ENCODE assay signal across 13 cellular contexts in the genomic region with DNA sequence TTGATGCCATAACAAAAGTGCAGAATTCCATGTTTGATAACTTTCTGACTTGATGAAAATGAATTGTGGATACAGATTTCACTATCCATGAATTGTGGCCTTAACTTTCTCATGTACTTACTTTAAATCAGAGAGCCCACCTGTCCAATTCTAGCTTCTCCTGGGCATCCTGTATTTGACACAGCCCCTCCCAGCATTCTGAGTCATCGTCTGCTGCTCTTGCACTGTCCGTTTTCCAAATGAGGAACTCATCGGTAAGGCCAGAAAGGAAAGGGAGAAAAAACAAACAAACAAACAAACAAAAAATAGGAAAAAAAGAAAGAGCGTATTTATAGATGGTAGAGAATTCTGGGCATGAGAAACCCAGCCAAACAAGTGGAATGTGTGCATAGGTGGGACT.
DNase-seq lines count a peak whose midpoint lies in the region; ATAC-seq and TF ChIP-seq lines count a peak whose summit lies in the region.
"Had no signal": no experiment of that assay in that cellular context is flagged by ENCODE, and none has a peak within 500 bp of the region (broad histone marks: within the 10 kb centered on the region; RNA-seq: fewer than 3 reads in every experiment).

No MANE protein-coding gene starts in this region.

- no peaks in the 10 kb centered on the region for H3K9me2 ChIP-seq in hepatocyte (replicated peaks; ENCODE audit: insufficient read depth)

- CTCF ChIA-PET in MCF 10A (lab: Yijun Ruan, JAX) = interaction anchor here (0.6 to 1.1 kb wide), 4 partner anchors 9 to 230 kb away, joined by 3 to 4 read pairs (median 3); no protein-coding TSS in a partner anchor

- H3K9me3 Mint-ChIP-seq in MCF 10A (ENCODE audit: unreplicated experiment) (peaks cover 14% of the 10 kb centered on the region), nephron (peaks cover 13% of the 10 kb centered on the region), neural progenitor cell (peaks cover 14% of the 10 kb centered on the region)
- no peaks in the 10 kb centered on the region for H3K9me3 Mint-ChIP-seq in natural killer cell treated with Interleukin-12 subunit alpha and Interleukin-12 subunit beta and Interleukin-15 and Interleukin-18, amount 100 ng/mL, for 72 hours

- H3K4me1 Mint-ChIP-seq in MCF 10A (ENCODE audit: insufficient read depth, unreplicated experiment) (peaks cover 21% of the 10 kb centered on the region), nephron (peaks cover 26% of the 10 kb centered on the region), neural progenitor cell (peaks cover 30% of the 10 kb centered on the region)
- H3K4me1 Mint-ChIP-seq in natural killer cell treated with Interleukin-12 subunit alpha and Interleukin-12 subunit beta and Interleukin-15 and Interleukin-18, amount 100 ng/mL, for 72 hours (ENCODE audit: low read depth in 2 of 2) = no peaks in the 10 kb centered on the region
- H3K4me1 Mint-ChIP-seq: IgD-negative memory B cell had no signal

- H3K4me3 Mint-ChIP-seq in MCF 10A (ENCODE audit: unreplicated experiment) (peak overlapping the region; percentile 44), nephron (no peak overlapping the region), neural progenitor cell (no peak overlapping the region)
- no peak overlapping the region for H3K4me3 Mint-ChIP-seq in natural killer cell treated with Interleukin-12 subunit alpha and Interleukin-12 subunit beta and Interleukin-15 and Interleukin-18, amount 100 ng/mL, for 72 hours
- H3K4me3 Mint-ChIP-seq: IgD-negative memory B cell had no signal

- TF ChIP-seq POLR2A in breast epithelium (IDR thresholded peaks at IDR 0.05) = no peak

- DNase-seq in MCF 10A (ENCODE audit: unreplicated experiment) (peak; percentile 31), breast epithelium (ENCODE audit: low spot score in 2 of 2) (no peak), hepatocyte (ENCODE audit: low spot score) (no peak), neural progenitor cell (ENCODE audit: low spot score) (no peak)
- no peak for DNase-seq in stimulated activated CD4-positive, alpha-beta T cell treated with anti-CD3 and anti-CD28 coated beads, Interleukin-4, amount 100 ng/mL, for 4 hours
- no peak for DNase-seq in natural killer cell treated with Interleukin-12 subunit alpha and Interleukin-12 subunit beta and Interleukin-15 and Interleukin-18, amount 100 ng/mL, for 72 hours (ENCODE audit: low spot score)
- DNase-seq: H7, NCI-H1694 treated with DMSO at 0.1 percent for 48 hours, NCI-H748 treated with DMSO at 0.1 percent for 48 hours had no signal

- H3K9me3 ChIP-seq in breast epithelium = peaks cover 0 to 6% of the 10 kb centered on the region in 2 donors
- H3K9me3 ChIP-seq in hepatocyte (ENCODE audit: low read depth) = no peaks in the 10 kb centered on the region
- no peaks in the 10 kb centered on the region for H3K9me3 ChIP-seq in neural progenitor cell (ENCODE audit: low read depth)

- WGBS in hepatocyte (ENCODE audit: low lambda C conversion rate, missing lambda C conversion rate) = 89% methylated on average over 4 of the region's 4 CpGs

- ATAC-seq in HG02884 (IDR thresholded peaks at IDR 0.05; ENCODE audit: unreplicated experiment) = no peak
- ATAC-seq in natural killer cell treated with Interleukin-12 subunit alpha and Interleukin-12 subunit beta and Interleukin-15 and Interleukin-18, amount 100 ng/mL, for 72 hours = no peak

- no peaks in the 10 kb centered on the region for H4K20me1 ChIP-seq in hepatocyte (ENCODE audit: insufficient read depth, poor library complexity, severe bottlenecking)
- no peaks in the 10 kb centered on the region for H4K20me1 ChIP-seq in neural progenitor cell (ENCODE audit: low read depth)

- intact Hi-C loops in MCF 10A (cut with micrococcal nuclease) (no loop called here), breast epithelium (cut with DNase I; ENCODE audit: low total_unique reads) (no loop called here)

- H3K36me3 Mint-ChIP-seq in MCF 10A (ENCODE audit: insufficient read depth, unreplicated experiment) = no peaks in the 10 kb centered on the region
- H3K36me3 Mint-ChIP-seq in nephron (ENCODE audit: low read depth) = peaks cover 11% of the 10 kb centered on the region
- H3K36me3 Mint-ChIP-seq in neural progenitor cell = peaks cover 7% of the 10 kb centered on the region
- H3K36me3 Mint-ChIP-seq in natural killer cell treated with Interleukin-12 subunit alpha and Interleukin-12 subunit beta and Interleukin-15 and Interleukin-18, amount 100 ng/mL, for 72 hours = no peaks in the 10 kb centered on the region

- H3K27me3 Mint-ChIP-seq in MCF 10A (ENCODE audit: insufficient read depth, unreplicated experiment) (no peaks in the 10 kb centered on the region), nephron (ENCODE audit: low read depth) (peaks cover 36% of the 10 kb centered on the region), neural progenitor cell (ENCODE audit: insufficient read depth, low read depth) (peaks cover 4% of the 10 kb centered on the region)
- H3K27me3 Mint-ChIP-seq in natural killer cell treated with Interleukin-12 subunit alpha and Interleukin-12 subunit beta and Interleukin-15 and Interleukin-18, amount 100 ng/mL, for 72 hours = no peaks in the 10 kb centered on the region
- H3K27me3 Mint-ChIP-seq: IgD-negative memory B cell had no signal

- no peaks in the 10 kb centered on the region for H3K79me2 ChIP-seq in hepatocyte
- no peaks in the 10 kb centered on the region for H3K79me2 ChIP-seq in neural progenitor cell (ENCODE audit: low read depth)

- POLR2A ChIA-PET in MCF 10A (lab: Yijun Ruan, JAX) = interaction anchor here (0.6 kb wide), 1 partner anchor 1546 kb away, joined by 3 read pairs; no protein-coding TSS in a partner anchor

- H3K4me3 ChIP-seq in breast epithelium (no peak overlapping the region), hepatocyte (no peak overlapping the region), neural progenitor cell (no peak overlapping the region)

- no peak overlapping the region for H3K4me2 ChIP-seq in hepatocyte
- H3K4me2 ChIP-seq in neural progenitor cell = no peak overlapping the region

- H3F3A ChIP-seq in neural progenitor cell (ENCODE audit: low read depth) = peaks cover 12% of the 10 kb centered on the region

- H3K27me3 ChIP-seq in breast epithelium (no peaks in the 10 kb centered on the region), hepatocyte (no peaks in the 10 kb centered on the region), neural progenitor cell (no peaks in the 10 kb centered on the region)

- H3K4me1 ChIP-seq in breast epithelium (no peaks in the 10 kb centered on the region), hepatocyte (ENCODE audit: insufficient read depth) (peaks cover 6% of the 10 kb centered on the region), neural progenitor cell (peaks cover 31% of the 10 kb centered on the region)

- peak overlapping the region; percentile 68 for H3K27ac Mint-ChIP-seq in MCF 10A (ENCODE audit: low read depth, unreplicated experiment)
- H3K27ac Mint-ChIP-seq in nephron = peak overlapping the region in 2 of 3 experiments; percentile 32 to 55
- H3K27ac Mint-ChIP-seq in neural progenitor cell = no peak overlapping the region
- no peak overlapping the region for H3K27ac Mint-ChIP-seq in natural killer cell treated with Interleukin-12 subunit alpha and Interleukin-12 subunit beta and Interleukin-15 and Interleukin-18, amount 100 ng/mL, for 72 hours
- H3K27ac Mint-ChIP-seq: IgD-negative memory B cell had no signal

- no peak overlapping the region for H3K9ac ChIP-seq in neural progenitor cell

- BruUV-seq in MCF 10A (replicated peaks; lab: Mats Ljungman, UMichigan) = no TSS peak

- H3K36me3 ChIP-seq in breast epithelium = no peaks in the 10 kb centered on the region
- no peaks in the 10 kb centered on the region for H3K36me3 ChIP-seq in hepatocyte (replicated peaks; ENCODE audit: insufficient read depth, low read depth)
- no peaks in the 10 kb centered on the region for H3K36me3 ChIP-seq in neural progenitor cell

- H2AFZ ChIP-seq in hepatocyte = no peak overlapping the region
- no peak overlapping the region for H2AFZ ChIP-seq in neural progenitor cell (replicated peaks)

- H3K27ac ChIP-seq in breast epithelium (no peak overlapping the region), hepatocyte (peak overlapping the region; percentile 7), neural progenitor cell (no peak overlapping the region)
- H3K27ac ChIP-seq: C4-2B had no signal

- TF ChIP-seq CTCF in MCF 10A (IDR thresholded peaks at IDR 0.05; ENCODE audit: unreplicated experiment) (no peak), breast epithelium (IDR thresholded peaks at IDR 0.05) (no peak), hepatocyte (IDR thresholded peaks at IDR 0.05; ENCODE audit: poor library complexity) (no peak), nephron (IDR thresholded peaks at IDR 0.05; ENCODE audit: unreplicated experiment in 3 of 3) (no peak), neural progenitor cell (IDR thresholded peaks at IDR 0.05) (no peak)

Comparison
In these comparisons a context has a peak if more than half of its experiments do, and no peak if none do; other contexts are left out.
1. H3K27ac Mint-ChIP-seq: peak in MCF 10A (single experiment) and nephron (2 of 3); none in neural progenitor cell (single experiment) and natural killer cell treated with Interleukin-12 subunit alpha and Interleukin-12 subunit beta and Interleukin-15 and Interleukin-18, amount 100 ng/mL, for 72 hours (0 of 2).